Comparison of ENCODE assay signal across 7 cellular contexts in genomic region chr11:95750101-95750500, GRCh38.
"Had no signal": no experiment of that assay in that cellular context is flagged by ENCODE, and none has a peak within 500 bp of the region (broad histone marks: within the 10 kb centered on the region; RNA-seq: fewer than 3 reads in every experiment).

No MANE protein-coding gene starts in this region.

- FAIRE-seq: HepG2, HTR-8/SVneo, K562 had no signal

- H3K27ac Mint-ChIP-seq: IgD-negative memory B cell had no signal

- H3K4me3 Mint-ChIP-seq: IgD-negative memory B cell had no signal

- H3K9me3 Mint-ChIP-seq: IgD-negative memory B cell had no signal

- DNase-seq: IMR-90, KBM-7 had no signal

- H3K36me3 Mint-ChIP-seq: IgD-negative memory B cell had no signal

- H3K27ac ChIP-seq: HL-60 had no signal

- H3K4me3 ChIP-seq: K562 had no signal

- H3K27me3 Mint-ChIP-seq: IgD-negative memory B cell had no signal
